ENCODE assay signal across 8 cellular contexts in the genomic region with DNA sequence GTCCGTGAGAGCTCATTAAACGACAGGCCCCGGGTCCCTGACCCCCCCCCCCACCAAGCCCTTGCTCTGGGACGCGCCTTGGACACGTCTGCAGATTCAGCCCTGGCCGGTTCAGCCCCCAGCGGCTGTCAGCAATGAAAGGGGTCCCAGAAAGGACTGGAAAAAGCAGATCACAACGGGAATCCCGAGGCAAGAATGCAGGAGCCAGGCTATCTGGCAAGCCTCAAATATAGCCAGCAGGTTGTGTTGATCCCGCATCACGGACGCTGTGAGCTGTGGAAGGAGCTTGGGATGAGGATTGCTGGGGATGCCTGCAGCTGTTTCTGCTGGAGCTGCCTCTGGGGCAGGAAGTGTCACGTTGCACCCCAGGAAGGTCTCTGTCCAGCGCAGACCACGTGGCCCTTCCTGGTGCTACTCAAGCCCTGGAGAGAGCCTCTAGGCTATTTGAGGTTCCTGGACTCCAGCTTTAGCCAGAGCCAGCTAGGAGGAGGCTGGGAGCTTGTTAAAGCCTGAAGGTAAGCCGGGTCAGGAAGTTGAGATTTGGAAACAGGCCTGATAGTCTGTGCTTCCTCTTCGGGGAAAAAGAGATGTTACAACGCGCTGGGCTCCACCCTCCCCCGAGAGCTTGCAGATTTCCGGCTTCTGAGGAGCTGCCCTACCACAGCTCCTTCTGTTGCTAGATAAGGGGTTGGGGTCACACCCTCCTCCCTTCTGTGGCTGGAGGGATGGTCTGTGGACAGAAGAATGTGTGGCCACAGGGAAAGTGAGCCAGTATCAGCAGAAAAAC. TPM values are rescaled to one million over a fixed set of nuclear protein-coding genes. Genes with fewer than 3 reads are reported as not detected.
DNase-seq lines count a peak whose midpoint lies in the region; ATAC-seq, FAIRE-seq and TF ChIP-seq lines count a peak whose summit lies in the region.

No MANE protein-coding gene starts in this region.

- peak overlapping the region; percentile 97 for H3K4ac ChIP-seq in mesendoderm (ENCODE audit: low read depth, low read length)

- H3K4me1 ChIP-seq in mesendoderm (ENCODE audit: control insufficient read depth, low read depth, low read length) = peaks cover 3% of the 10 kb centered on the region
- peaks cover 0 to 15% (median 4%) of the 10 kb centered on the region in 4 donors for H3K4me1 ChIP-seq in tibial nerve

- H3K9me3 ChIP-seq in tibial nerve = peaks cover 0 to 7% (median 0%) of the 10 kb centered on the region in 4 donors

- H3K27me3 ChIP-seq in mesendoderm (ENCODE audit: insufficient read depth, low read length, poor library complexity) = no peaks in the 10 kb centered on the region
- peaks cover 0 to 15% of the 10 kb centered on the region in 2 donors for H3K27me3 ChIP-seq in tibial nerve

- peaks cover 2% of the 10 kb centered on the region for H3K79me1 ChIP-seq in mesendoderm (ENCODE audit: low read length)

- peak overlapping the region; percentile 10 for H4K5ac ChIP-seq in mesendoderm (ENCODE audit: low read length)

- peak overlapping the region; percentile 86 for H2BK15ac ChIP-seq in mesendoderm (replicated peaks; ENCODE audit: low read depth)

- peak overlapping the region; percentile 62 for H2BK120ac ChIP-seq in mesendoderm (ENCODE audit: low read depth, low read length)

- peak overlapping the region; percentile 39 for H3K27ac ChIP-seq in cingulate gyrus (ENCODE audit: low read depth, low read length)
- peak overlapping the region; percentile 100 for H3K27ac ChIP-seq in mesendoderm (ENCODE audit: low read depth, low read length)
- H3K27ac ChIP-seq in tibial nerve = peak overlapping the region in 3 of 4 donors; percentile 31 to 76 (median 38)

- peak overlapping the region; percentile 81 for H3K56ac ChIP-seq in mesendoderm (ENCODE audit: low read length)

- no peak for TF ChIP-seq CTCF in tibial nerve (IDR thresholded peaks at IDR 0.05)

- peak overlapping the region; percentile 69 for H3K9ac ChIP-seq in mesendoderm (ENCODE audit: low read length)

- H3K4me2 ChIP-seq in mesendoderm (ENCODE audit: low read length) = peak overlapping the region; percentile 14

- DNase-seq in RPMI8226 (peak; percentile 59), mesendoderm (peak; percentile 97), tibial nerve (ENCODE audit: low spot score in 2 of 2) (peak in 1 of 2 donors; percentile 32), HT-29 (ENCODE audit: low spot score) (no peak)

- H3K18ac ChIP-seq in mesendoderm (ENCODE audit: low read length) = peak overlapping the region; percentile 94

- H4K8ac ChIP-seq in mesendoderm (ENCODE audit: low read depth, low read length) = no peak overlapping the region

- WGBS in mesendoderm (ENCODE audit: extremely low coverage, insufficient coverage, low lambda C conversion rate) = no CpG with 5 or more reads among the region's 22 CpGs
- 3% methylated on average over 19 to 21 of the region's 22 CpGs for WGBS in tibial nerve, 2 donors

- H3K36me3 ChIP-seq in mesendoderm (ENCODE audit: control insufficient read depth, insufficient read depth, low read length) (no peaks in the 10 kb centered on the region), tibial nerve (no peaks in the 10 kb centered on the region)

- peak in 1 of 2 donors; percentile 54 for TF ChIP-seq EP300 in tibial nerve (IDR thresholded peaks at IDR 0.05)

- no peak overlapping the region for H2AK5ac ChIP-seq in mesendoderm (ENCODE audit: low read length)

- FAIRE-seq in G401.6 (lab: Jason Lieb, UNC) = peak; percentile 89

- H3K23ac ChIP-seq in mesendoderm (ENCODE audit: low read length) = no peak overlapping the region

- no peak for ATAC-seq in GM19351 (IDR thresholded peaks at IDR 0.05; ENCODE audit: unreplicated experiment)
- no peak for ATAC-seq in HG03442 (IDR thresholded peaks at IDR 0.05; ENCODE audit: unreplicated experiment)

- TF ChIP-seq POLR2A in tibial nerve (IDR thresholded peaks at IDR 0.05) = no peak

- peak overlapping the region; percentile 75 for H2BK5ac ChIP-seq in mesendoderm (ENCODE audit: low read length)

- H3K79me2 ChIP-seq in mesendoderm (ENCODE audit: control insufficient read depth, insufficient read depth, low read length) = no peaks in the 10 kb centered on the region

- no peak overlapping the region for H3K4me3 ChIP-seq in mesendoderm (ENCODE audit: low read length)
- peak overlapping the region in 2 of 4 donors; percentile 15 to 38 for H3K4me3 ChIP-seq in tibial nerve

RNA-seq across cellular contexts. Expression of a gene that starts 19.3 kb away (rescaled TPM):
- polyA plus RNA-seq in mesendoderm (2013, experiment 1 of 2) = 1.6 TPM
- polyA plus RNA-seq in mesendoderm (2013, experiment 2 of 2) = 1.6 TPM
- 10 to 100 TPM in 1 of 4 donors, 1 to 10 TPM in 3; 6.9 to 12.0 (median 9.2) TPM for total RNA-seq in tibial nerve
- total RNA-seq in HT-29 (2014; rRNA removed; shearing (Covaris generic)) = not detected in 2 replicates

RNA-seq across cellular contexts. Expression of a gene that starts 36.8 kb away (rescaled TPM):
- 0.04 TPM for polyA plus RNA-seq in mesendoderm (2013, experiment 1 of 2)
- 0.06 TPM for polyA plus RNA-seq in mesendoderm (2013, experiment 2 of 2)
- total RNA-seq in tibial nerve = 1 to 10 TPM in 1 of 4 donors, under 1 TPM in 2, not detected in 1; 0.44 to 3.1 (median 0.84) TPM
- not detected in 2 replicates for total RNA-seq in HT-29 (2014; rRNA removed; shearing (Covaris generic))

Comparison
In these comparisons a context has a peak if more than half of its experiments do, and no peak if none do; other contexts are left out.
1. H3K27ac ChIP-seq: peak in every context shown above with its lines; median percentile 100 in mesendoderm; 39 in cingulate gyrus; 38 in tibial nerve.